In the genomic region with DNA sequence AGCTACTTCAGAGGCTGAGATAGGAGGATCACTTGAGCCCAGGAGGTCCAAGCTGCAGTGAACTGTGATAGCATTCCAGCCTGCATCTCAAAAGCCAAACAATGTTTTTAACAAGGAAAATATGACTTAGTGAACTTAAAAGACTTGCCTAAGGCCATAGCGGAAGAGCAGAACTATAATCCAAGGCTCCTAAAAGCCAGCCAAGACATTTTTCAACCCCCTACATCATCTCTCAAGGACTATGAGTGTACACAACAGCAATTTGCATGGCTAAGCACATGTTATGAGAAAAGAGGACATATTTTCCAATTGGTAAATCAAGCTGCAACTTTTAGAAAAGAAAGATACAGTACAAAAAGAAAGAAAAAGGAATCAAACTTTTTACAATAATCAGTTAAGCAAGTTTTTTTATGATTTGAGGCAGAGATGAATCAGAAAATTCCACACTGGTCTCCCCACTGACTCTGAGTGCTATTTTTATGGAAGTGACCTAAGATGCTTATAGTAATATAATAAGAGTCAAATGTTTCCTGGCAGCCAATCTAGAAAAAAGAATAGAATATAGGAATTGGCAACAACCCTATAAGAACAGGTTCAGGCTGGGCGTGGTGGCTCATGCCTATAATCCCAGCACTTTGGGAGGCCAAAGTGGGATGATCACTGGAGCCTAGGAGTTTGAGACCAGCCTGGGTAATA, we compare ENCODE assay signal across 17 cellular contexts. TPM values are rescaled to one million over a fixed set of nuclear protein-coding genes. Genes with fewer than 3 reads are reported as not detected.
DNase-seq lines count a peak whose midpoint lies in the region; ATAC-seq, FAIRE-seq and TF ChIP-seq lines count a peak whose summit lies in the region.
"Had no signal": no experiment of that assay in that cellular context is flagged by ENCODE, and none has a peak within 500 bp of the region (broad histone marks: within the 10 kb centered on the region; RNA-seq: fewer than 3 reads in every experiment).

No MANE protein-coding gene starts in this region.

- no peaks in the 10 kb centered on the region for H3K27me3 ChIP-seq in stomach smooth muscle (ENCODE audit: control insufficient read depth in 1 of 2, insufficient read depth in 2 of 2, low read length in 2 of 2)
- no peaks in the 10 kb centered on the region for H3K27me3 ChIP-seq in right lobe of liver
- H3K27me3 ChIP-seq: esophagus squamous epithelium had no signal

- no peak for ATAC-seq in right lobe of liver
- ATAC-seq: GM12878; natural killer cell treated with Interleukin-12 subunit alpha and Interleukin-12 subunit beta and Interleukin-15 and Interleukin-18, amount 100 ng/mL, for 72 hours; WTC11 had no signal

- no peaks in the 10 kb centered on the region for H3K36me3 ChIP-seq in stomach smooth muscle (ENCODE audit: control insufficient read depth in 2 of 2, insufficient read depth in 2 of 2, low read length in 2 of 2)
- no peaks in the 10 kb centered on the region for H3K36me3 ChIP-seq in right lobe of liver
- H3K36me3 ChIP-seq: esophagus squamous epithelium had no signal

- H3K9me3 ChIP-seq in stomach smooth muscle (ENCODE audit: control insufficient read depth in 2 of 2, low read length in 2 of 2) (no peaks in the 10 kb centered on the region), right lobe of liver (no peaks in the 10 kb centered on the region)
- H3K9me3 ChIP-seq: esophagus squamous epithelium had no signal

- H3K4me3 ChIP-seq in stomach smooth muscle (ENCODE audit: low read length in 2 of 2) (no peak overlapping the region), right lobe of liver (no peak overlapping the region)
- H3K4me3 ChIP-seq: esophagus squamous epithelium, GM12878 had no signal

- FAIRE-seq in urothelium cell line (lab: Jason Lieb, UNC), result no peak
- FAIRE-seq: D721Med, GM12878, keratinocyte had no signal

- no peak for TF ChIP-seq CTCF in right lobe of liver (IDR thresholded peaks at IDR 0.05)

- 40% methylated on average over 2 of the region's 2 CpGs for WGBS in right lobe of liver (ENCODE audit: insufficient coverage, low coverage, low lambda C conversion rate, missing lambda C conversion rate)

- H3K9ac ChIP-seq in stomach smooth muscle (ENCODE audit: low read length in 2 of 2), result no peak overlapping the region

- TF ChIP-seq POLR2A in right lobe of liver (IDR thresholded peaks at IDR 0.05), result no peak

- H3K4me1 ChIP-seq in stomach smooth muscle (ENCODE audit: control insufficient read depth, insufficient read depth, low read length) (no peaks in the 10 kb centered on the region), right lobe of liver (peaks cover 0 to 12% (median 0%) of the 10 kb centered on the region in 4 donors)

- intact Hi-C loops in right lobe of liver (cut with DNase I), result no loop called here

- DNase-seq in ELR (ENCODE audit: low read depth), result peak; percentile 78
- peak; percentile 55 for DNase-seq in amniotic epithelial cell (ENCODE audit: low read depth)
- peak; percentile 67 for DNase-seq in foreskin melanocyte
- DNase-seq in NCI-H345 treated with DMSO at 0.1 percent for 48 hours (lab: John Stamatoyannopoulos, UW; ENCODE audit: unreplicated experiment), result no peak
- DNase-seq in right lobe of liver, result no peak
- no peak for DNase-seq in urothelium cell line (ENCODE audit: low spot score)
- no peak for DNase-seq in activated effector memory CD4-positive, alpha-beta T cell treated with anti-CD3 and anti-CD28 coated beads, Interleukin-2, amount 50 U/mL, for 16 hours
- DNase-seq: activated T-cell treated with anti-CD3 and anti-CD28 coated beads, Interleukin-2, amount 50 U/mL, for 24 hours; caudate nucleus; esophagus squamous epithelium; NCI-H1436 had no signal

- H3K27ac ChIP-seq in stomach smooth muscle (ENCODE audit: low read length) (peak overlapping the region; percentile 24), right lobe of liver (no peak overlapping the region)
- H3K27ac ChIP-seq: esophagus squamous epithelium had no signal

RNA-seq across cellular contexts. Expression of gene ACOT9, which starts 9.8 kb away (rescaled TPM):
- total RNA-seq in right lobe of liver, result 10 to 100 TPM in 5 of 6 experiments, 1 to 10 TPM in 1; 8.9 to 20.2 (median 14.6) TPM

RNA-seq across cellular contexts. Expression of gene SAT1, which starts 30.1 kb away (rescaled TPM):
- total RNA-seq in right lobe of liver, result 100 to 1,000 TPM; 215 to 640 (median 291) TPM

Comparison
In these comparisons a context has a peak if more than half of its experiments do, and no peak if none do; other contexts are left out.
1. DNase-seq: peak in ELR (single experiment), amniotic epithelial cell (single experiment) and foreskin melanocyte (single experiment); none in NCI-H345 treated with DMSO at 0.1 percent for 48 hours (single experiment), right lobe of liver (0 of 3), urothelium cell line (single experiment) and activated effector memory CD4-positive, alpha-beta T cell treated with anti-CD3 and anti-CD28 coated beads, Interleukin-2, amount 50 U/mL, for 16 hours (single experiment).